32 cellular contexts compared by ENCODE assay signal in the genomic region with DNA sequence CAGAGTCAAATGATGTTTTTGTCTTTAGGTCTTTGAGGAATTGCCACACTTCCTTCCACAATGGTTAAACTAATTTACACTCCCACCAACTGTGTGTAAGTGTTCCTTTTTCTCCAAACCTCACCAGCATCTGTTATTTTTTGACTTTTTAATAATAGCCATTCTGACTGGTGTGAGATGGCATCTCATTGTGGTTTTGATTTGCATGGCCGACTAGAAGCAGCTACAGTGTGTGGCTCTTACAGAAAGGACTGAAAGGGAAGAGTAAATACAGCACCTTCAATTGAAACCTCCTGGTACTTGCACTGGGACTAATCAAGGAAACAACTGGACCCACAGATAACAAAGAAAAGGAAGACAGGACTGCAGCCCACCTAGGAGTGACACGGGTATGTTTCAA.
"Had no signal": no experiment of that assay in that cellular context is flagged by ENCODE, and none has a peak within 500 bp of the region (broad histone marks: within the 10 kb centered on the region; RNA-seq: fewer than 3 reads in every experiment).

No MANE protein-coding gene starts in this region.

- H3K4me1 Mint-ChIP-seq: activated B cell treated with CpG ODN at 0.5 μM for 24 hours; activated CD4-positive, alpha-beta T cell treated with anti-CD3 and anti-CD28 coated beads for 36 hours; activated CD4-positive, alpha-beta T cell treated with anti-CD3 and anti-CD28 coated beads, Interleukin-2, amount 10 ng/mL, durations not matched to agents 24 days and 14 days; activated CD8-positive, alpha-beta memory T cell treated with anti-CD3 and anti-CD28 coated beads, Interleukin-2, amount 10 ng/mL, durations not matched to agents 7 days and 5 days; activated naive CD4-positive, alpha-beta T cell treated with anti-CD3 and anti-CD28 coated beads, Interleukin-2, amount 50 U/mL, for 24 hours; activated naive CD8-positive, alpha-beta T cell treated with anti-CD3 and anti-CD28 coated beads for 36 hours; activated naive CD8-positive, alpha-beta T cell treated with anti-CD3 and anti-CD28 coated beads, Interleukin-2, amount 50 U/mL, for 24 hours had no signal

- H3K27me3 Mint-ChIP-seq: activated B cell treated with CpG ODN at 0.5 μM for 24 hours; activated CD4-positive, alpha-beta memory T cell treated with anti-CD3 and anti-CD28 coated beads for 36 hours; activated CD4-positive, alpha-beta T cell treated with anti-CD3 and anti-CD28 coated beads for 36 hours; activated CD4-positive, alpha-beta T cell treated with anti-CD3 and anti-CD28 coated beads, Interleukin-2, amount 10 ng/mL, durations not matched to agents 24 days and 14 days; activated CD8-positive, alpha-beta memory T cell treated with anti-CD3 and anti-CD28 coated beads, Interleukin-2, amount 10 ng/mL, durations not matched to agents 7 days and 5 days; activated naive CD4-positive, alpha-beta T cell treated with anti-CD3 and anti-CD28 coated beads, Interleukin-2, amount 50 U/mL, for 24 hours; activated naive CD8-positive, alpha-beta T cell treated with anti-CD3 and anti-CD28 coated beads for 36 hours; activated naive CD8-positive, alpha-beta T cell treated with anti-CD3 and anti-CD28 coated beads, Interleukin-2, amount 50 U/mL, for 24 hours had no signal

- FAIRE-seq: colon, frontal cortex had no signal

- H3K4me3 ChIP-seq: adrenal gland, body of pancreas had no signal

- H3K4me1 ChIP-seq: adrenal gland had no signal

- H3K36me3 ChIP-seq: adrenal gland, WERI-Rb-1 had no signal

- DNase-seq: activated B cell treated with CpG ODN at 0.5 μM for 24 hours; activated CD4-positive, alpha-beta memory T cell treated with anti-CD3 and anti-CD28 coated beads for 36 hours; activated CD4-positive, alpha-beta T cell treated with anti-CD3 and anti-CD28 coated beads for 36 hours; activated CD4-positive, alpha-beta T cell treated with anti-CD3 and anti-CD28 coated beads, Interleukin-2, amount 10 ng/mL, durations not matched to agents 24 days and 14 days; activated CD8-positive, alpha-beta memory T cell treated with anti-CD3 and anti-CD28 coated beads, Interleukin-2, amount 10 ng/mL, durations not matched to agents 7 days and 5 days; activated CD8-positive, alpha-beta memory T cell treated with anti-CD3 and anti-CD28 coated beads, Interleukin-2, amount 50 U/mL, for 4 hours; activated CD8-positive, alpha-beta T cell treated with anti-CD3 and anti-CD28 coated beads, Interleukin-2, amount 10 ng/mL, durations not matched to agents 7 days and 5 days; activated effector memory CD4-positive, alpha-beta T cell treated with anti-CD3 and anti-CD28 coated beads, Interleukin-2, amount 50 U/mL, for 16 hours; activated naive CD4-positive, alpha-beta T cell treated with anti-CD3 and anti-CD28 coated beads for 36 hours; activated naive CD8-positive, alpha-beta T cell treated with anti-CD3 and anti-CD28 coated beads for 36 hours; activated naive CD8-positive, alpha-beta T cell treated with anti-CD3 and anti-CD28 coated beads, Interleukin-2, amount 50 U/mL, for 24 hours; activated T-cell treated with anti-CD3 and anti-CD28 coated beads, Interleukin-2, amount 50 U/mL, for 1 hour; activated T-cell treated with anti-CD3 and anti-CD28 coated beads, Interleukin-2, amount 50 U/mL, for 48 hours; adrenal gland; amygdala; aorta; body of pancreas; caudate nucleus; cortex of kidney; dermis blood vessel endothelial cell; effector CD4-positive, alpha-beta T cell; foreskin fibroblast; head of caudate nucleus; T-helper 2 cell; WERI-Rb-1 had no signal

- H3K9me3 Mint-ChIP-seq: activated CD4-positive, alpha-beta T cell treated with anti-CD3 and anti-CD28 coated beads, Interleukin-2, amount 10 ng/mL, durations not matched to agents 24 days and 14 days; activated naive CD4-positive, alpha-beta T cell treated with anti-CD3 and anti-CD28 coated beads, Interleukin-2, amount 50 U/mL, for 24 hours had no signal

- H3K27ac Mint-ChIP-seq: activated B cell treated with CpG ODN at 0.5 μM for 24 hours; activated CD4-positive, alpha-beta memory T cell treated with anti-CD3 and anti-CD28 coated beads for 36 hours; activated CD4-positive, alpha-beta T cell treated with anti-CD3 and anti-CD28 coated beads for 36 hours; activated CD4-positive, alpha-beta T cell treated with anti-CD3 and anti-CD28 coated beads, Interleukin-2, amount 10 ng/mL, durations not matched to agents 24 days and 14 days; activated CD8-positive, alpha-beta memory T cell treated with anti-CD3 and anti-CD28 coated beads, Interleukin-2, amount 10 ng/mL, durations not matched to agents 7 days and 5 days; activated CD8-positive, alpha-beta T cell treated with anti-CD3 and anti-CD28 coated beads, Interleukin-2, amount 10 ng/mL, durations not matched to agents 7 days and 5 days; activated naive CD4-positive, alpha-beta T cell treated with anti-CD3 and anti-CD28 coated beads for 36 hours; activated naive CD4-positive, alpha-beta T cell treated with anti-CD3 and anti-CD28 coated beads, Interleukin-2, amount 50 U/mL, for 24 hours; activated naive CD8-positive, alpha-beta T cell treated with anti-CD3 and anti-CD28 coated beads for 36 hours; activated naive CD8-positive, alpha-beta T cell treated with anti-CD3 and anti-CD28 coated beads, Interleukin-2, amount 50 U/mL, for 24 hours; activated T-helper 1 cell treated with anti-CD3 and anti-CD28 coated beads, Interleukin-12 subunit alpha, Interleukin-12 subunit beta, Interleukin-2, Interleukin-4 antibody, amounts not matched to agents 30 ng/mL and 10 ng/mL and 1 ng/mL, durations not matched to agents 14 hours and 24 hours and 36 hours; activated T-helper 2 cell treated with anti-CD3 and anti-CD28 coated beads, Interferon-gamma antibody, Interleukin-2, Interleukin-4, amounts not matched to agents 10 μg/mL and 5 μg/mL and 100 μg/mL, durations not matched to agents 14 hours and 24 hours and 36 hours had no signal

- H3K9me3 ChIP-seq: adrenal gland, body of pancreas had no signal

- H3K27ac ChIP-seq: adrenal gland, body of pancreas, WERI-Rb-1 had no signal

- H3K27me3 ChIP-seq: adrenal gland, body of pancreas had no signal

- H3K36me3 Mint-ChIP-seq: activated CD4-positive, alpha-beta memory T cell treated with anti-CD3 and anti-CD28 coated beads for 36 hours; activated CD8-positive, alpha-beta memory T cell treated with anti-CD3 and anti-CD28 coated beads, Interleukin-2, amount 10 ng/mL, durations not matched to agents 7 days and 5 days; activated naive CD4-positive, alpha-beta T cell treated with anti-CD3 and anti-CD28 coated beads, Interleukin-2, amount 50 U/mL, for 24 hours; activated naive CD8-positive, alpha-beta T cell treated with anti-CD3 and anti-CD28 coated beads for 36 hours had no signal

- H3K4me3 Mint-ChIP-seq: activated B cell treated with CpG ODN at 0.5 μM for 24 hours; activated CD4-positive, alpha-beta memory T cell treated with anti-CD3 and anti-CD28 coated beads for 36 hours; activated CD4-positive, alpha-beta T cell treated with anti-CD3 and anti-CD28 coated beads for 36 hours; activated CD4-positive, alpha-beta T cell treated with anti-CD3 and anti-CD28 coated beads, Interleukin-2, amount 10 ng/mL, durations not matched to agents 24 days and 14 days; activated CD8-positive, alpha-beta memory T cell treated with anti-CD3 and anti-CD28 coated beads, Interleukin-2, amount 10 ng/mL, durations not matched to agents 7 days and 5 days; activated CD8-positive, alpha-beta T cell treated with anti-CD3 and anti-CD28 coated beads, Interleukin-2, amount 10 ng/mL, durations not matched to agents 7 days and 5 days; activated naive CD4-positive, alpha-beta T cell treated with anti-CD3 and anti-CD28 coated beads for 36 hours; activated naive CD4-positive, alpha-beta T cell treated with anti-CD3 and anti-CD28 coated beads, Interleukin-2, amount 50 U/mL, for 24 hours; activated naive CD8-positive, alpha-beta T cell treated with anti-CD3 and anti-CD28 coated beads for 36 hours; activated naive CD8-positive, alpha-beta T cell treated with anti-CD3 and anti-CD28 coated beads, Interleukin-2, amount 50 U/mL, for 24 hours; activated T-helper 1 cell treated with anti-CD3 and anti-CD28 coated beads, Interleukin-12 subunit alpha, Interleukin-12 subunit beta, Interleukin-2, Interleukin-4 antibody, amounts not matched to agents 30 ng/mL and 10 ng/mL and 1 ng/mL, durations not matched to agents 14 hours and 24 hours and 36 hours had no signal

- ATAC-seq: activated CD4-positive, alpha-beta T cell treated with anti-CD3 and anti-CD28 coated beads for 36 hours; activated CD4-positive, CD25-positive, alpha-beta regulatory T cell treated with anti-CD3 and anti-CD28 coated beads, Interleukin-2, amount 50 U/mL, for 24 hours; activated CD8-positive, alpha-beta memory T cell treated with anti-CD3 and anti-CD28 coated beads, Interleukin-2, amount 10 ng/mL, durations not matched to agents 7 days and 5 days; activated CD8-positive, alpha-beta T cell treated with anti-CD3 and anti-CD28 coated beads, Interleukin-2, amount 10 ng/mL, durations not matched to agents 7 days and 5 days; activated naive CD8-positive, alpha-beta T cell treated with anti-CD3 and anti-CD28 coated beads, Interleukin-2, amount 50 U/mL, for 24 hours; body of pancreas; esophagus mucosa had no signal
